1 cellular context compared by ENCODE assay signal in the genomic region with DNA sequence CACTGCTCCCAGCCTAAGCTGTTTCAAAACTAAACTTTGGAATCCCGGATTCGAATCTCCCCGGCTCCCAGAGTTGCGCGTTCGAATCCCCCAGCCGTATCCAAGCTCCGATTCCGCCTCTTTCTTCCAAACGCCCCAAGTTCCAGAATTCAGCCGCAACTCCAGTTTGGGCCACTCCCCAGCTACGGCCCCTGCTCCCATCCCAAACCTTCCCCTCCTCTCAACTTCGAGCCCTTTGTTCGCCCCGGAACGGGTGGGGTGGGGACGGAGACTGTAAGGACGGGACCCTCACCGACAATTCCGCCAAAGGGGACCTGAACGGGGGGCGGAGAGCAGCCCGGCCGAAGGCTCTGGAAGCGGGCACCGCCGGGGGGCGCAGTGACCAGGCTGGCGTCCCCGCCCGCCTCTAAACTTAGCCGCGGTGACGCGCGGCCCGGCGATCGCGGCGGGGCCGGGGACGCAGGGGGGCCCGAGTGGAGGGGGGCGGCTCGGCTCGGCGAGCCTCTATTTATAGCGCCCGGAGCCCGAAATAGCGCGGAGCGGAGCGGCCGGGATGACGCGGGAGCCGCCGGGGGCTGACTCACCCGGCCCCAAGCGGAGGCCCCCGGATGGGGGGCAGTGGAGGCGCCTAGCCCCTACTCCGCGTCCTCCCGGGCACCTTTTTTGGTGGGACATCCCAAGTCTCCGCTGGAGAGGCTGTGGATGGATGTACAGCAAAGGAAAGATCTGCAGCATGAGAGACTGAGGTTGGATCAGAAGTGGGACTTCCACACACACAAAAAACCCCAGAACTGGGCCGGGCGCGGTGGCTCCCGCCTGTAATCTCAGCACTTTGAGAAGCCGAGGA.
TF ChIP-seq lines count a peak whose summit lies in the region.

No MANE protein-coding gene starts in this region.

TF ChIP-seq in A549, 52 proteins besides CTCF, POLR2A, EP300 and RAD21 (continued from another document):
- TF ChIP-seq, protein P1, sequence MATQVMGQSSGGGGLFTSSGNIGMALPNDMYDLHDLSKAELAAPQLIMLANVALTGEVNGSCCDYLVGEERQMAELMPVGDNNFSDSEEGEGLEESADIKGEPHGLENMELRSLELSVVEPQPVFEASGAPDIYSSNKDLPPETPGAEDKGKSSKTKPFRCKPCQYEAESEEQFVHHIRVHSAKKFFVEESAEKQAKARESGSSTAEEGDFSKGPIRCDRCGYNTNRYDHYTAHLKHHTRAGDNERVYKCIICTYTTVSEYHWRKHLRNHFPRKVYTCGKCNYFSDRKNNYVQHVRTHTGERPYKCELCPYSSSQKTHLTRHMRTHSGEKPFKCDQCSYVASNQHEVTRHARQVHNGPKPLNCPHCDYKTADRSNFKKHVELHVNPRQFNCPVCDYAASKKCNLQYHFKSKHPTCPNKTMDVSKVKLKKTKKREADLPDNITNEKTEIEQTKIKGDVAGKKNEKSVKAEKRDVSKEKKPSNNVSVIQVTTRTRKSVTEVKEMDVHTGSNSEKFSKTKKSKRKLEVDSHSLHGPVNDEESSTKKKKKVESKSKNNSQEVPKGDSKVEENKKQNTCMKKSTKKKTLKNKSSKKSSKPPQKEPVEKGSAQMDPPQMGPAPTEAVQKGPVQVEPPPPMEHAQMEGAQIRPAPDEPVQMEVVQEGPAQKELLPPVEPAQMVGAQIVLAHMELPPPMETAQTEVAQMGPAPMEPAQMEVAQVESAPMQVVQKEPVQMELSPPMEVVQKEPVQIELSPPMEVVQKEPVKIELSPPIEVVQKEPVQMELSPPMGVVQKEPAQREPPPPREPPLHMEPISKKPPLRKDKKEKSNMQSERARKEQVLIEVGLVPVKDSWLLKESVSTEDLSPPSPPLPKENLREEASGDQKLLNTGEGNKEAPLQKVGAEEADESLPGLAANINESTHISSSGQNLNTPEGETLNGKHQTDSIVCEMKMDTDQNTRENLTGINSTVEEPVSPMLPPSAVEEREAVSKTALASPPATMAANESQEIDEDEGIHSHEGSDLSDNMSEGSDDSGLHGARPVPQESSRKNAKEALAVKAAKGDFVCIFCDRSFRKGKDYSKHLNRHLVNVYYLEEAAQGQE (IDR thresholded peaks at IDR 0.05), result no peak
- 0 out of 2 replicates have a peak, but pooled peaks have one; percentile 30 for TF ChIP-seq TFCP2L1 (CRISPR knock-in tag; IDR thresholded peaks at IDR 0.05)
- no peak for TF ChIP-seq RARB (CRISPR knock-in tag; IDR thresholded peaks at IDR 0.05)
- TF ChIP-seq SMC3 (IDR thresholded peaks at IDR 0.05), result peak; percentile 38; the same call in 1 of the 3 replicates
- TF ChIP-seq NPAS2 (CRISPR knock-in tag; IDR thresholded peaks at IDR 0.05; ENCODE audit: borderline replicate concordance), result no peak
- TF ChIP-seq KDM5A (IDR thresholded peaks at IDR 0.05), result no peak
- TF ChIP-seq ESRRA (IDR thresholded peaks at IDR 0.05; ENCODE audit: borderline replicate concordance, low read length), result no peak
- TF ChIP-seq EHF (CRISPR knock-in tag; IDR thresholded peaks at IDR 0.05), result no peak
- TF ChIP-seq KDM1A (IDR thresholded peaks at IDR 0.05; ENCODE audit: low read depth), result peak; percentile 99
- TF ChIP-seq, protein P2, sequence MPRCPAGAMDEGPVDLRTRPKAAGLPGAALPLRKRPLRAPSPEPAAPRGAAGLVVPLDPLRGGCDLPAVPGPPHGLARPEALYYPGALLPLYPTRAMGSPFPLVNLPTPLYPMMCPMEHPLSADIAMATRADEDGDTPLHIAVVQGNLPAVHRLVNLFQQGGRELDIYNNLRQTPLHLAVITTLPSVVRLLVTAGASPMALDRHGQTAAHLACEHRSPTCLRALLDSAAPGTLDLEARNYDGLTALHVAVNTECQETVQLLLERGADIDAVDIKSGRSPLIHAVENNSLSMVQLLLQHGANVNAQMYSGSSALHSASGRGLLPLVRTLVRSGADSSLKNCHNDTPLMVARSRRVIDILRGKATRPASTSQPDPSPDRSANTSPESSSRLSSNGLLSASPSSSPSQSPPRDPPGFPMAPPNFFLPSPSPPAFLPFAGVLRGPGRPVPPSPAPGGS (IDR thresholded peaks at IDR 0.05), result no peak
- TF ChIP-seq, protein P3, sequence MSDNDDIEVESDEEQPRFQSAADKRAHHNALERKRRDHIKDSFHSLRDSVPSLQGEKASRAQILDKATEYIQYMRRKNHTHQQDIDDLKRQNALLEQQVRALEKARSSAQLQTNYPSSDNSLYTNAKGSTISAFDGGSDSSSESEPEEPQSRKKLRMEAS (IDR thresholded peaks at IDR 0.05), result peak; percentile 41; the same call in 1 of the 2 replicates
- no peak for TF ChIP-seq CHD2 (IDR thresholded peaks at IDR 0.05; ENCODE audit: low read length, partially characterized antibody)
- no peak for TF ChIP-seq ZNF302 (CRISPR knock-in tag; IDR thresholded peaks at IDR 0.05)
- TF ChIP-seq ZFP36 (IDR thresholded peaks at IDR 0.05; ENCODE audit: borderline replicate concordance, partially characterized antibody), result no peak
- TF ChIP-seq MYC (IDR thresholded peaks at IDR 0.05; ENCODE audit: borderline replicate concordance, low read length), result no peak
- peak in 1 of 2 experiments; percentile 33; a peak in 3 of 5 replicates for TF ChIP-seq JUN (IDR thresholded peaks at IDR 0.05)
- no peak for TF ChIP-seq TP53 (CRISPR knock-in tag; IDR thresholded peaks at IDR 0.05)
- TF ChIP-seq BHLHE40 (IDR thresholded peaks at IDR 0.05; ENCODE audit: low read depth, low read length), result no peak
- no peak for TF ChIP-seq SREBF2 (IDR thresholded peaks at IDR 0.05)
- TF ChIP-seq, protein P4, sequence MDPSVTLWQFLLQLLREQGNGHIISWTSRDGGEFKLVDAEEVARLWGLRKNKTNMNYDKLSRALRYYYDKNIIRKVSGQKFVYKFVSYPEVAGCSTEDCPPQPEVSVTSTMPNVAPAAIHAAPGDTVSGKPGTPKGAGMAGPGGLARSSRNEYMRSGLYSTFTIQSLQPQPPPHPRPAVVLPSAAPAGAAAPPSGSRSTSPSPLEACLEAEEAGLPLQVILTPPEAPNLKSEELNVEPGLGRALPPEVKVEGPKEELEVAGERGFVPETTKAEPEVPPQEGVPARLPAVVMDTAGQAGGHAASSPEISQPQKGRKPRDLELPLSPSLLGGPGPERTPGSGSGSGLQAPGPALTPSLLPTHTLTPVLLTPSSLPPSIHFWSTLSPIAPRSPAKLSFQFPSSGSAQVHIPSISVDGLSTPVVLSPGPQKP (IDR thresholded peaks at IDR 0.05; ENCODE audit: low read depth, low read length), result no peak
- no peak for TF ChIP-seq FOSL2 (IDR thresholded peaks at IDR 0.05)
- peak; percentile 79 for TF ChIP-seq FOSL2 (CRISPR knock-in tag; IDR thresholded peaks at IDR 0.05)
- TF ChIP-seq RFX5 (IDR thresholded peaks at IDR 0.05), result no peak
- TF ChIP-seq EHMT2 (IDR thresholded peaks at IDR 0.05; ENCODE audit: low read depth), result no peak
- TF ChIP-seq HOXB13 (CRISPR knock-in tag; IDR thresholded peaks at IDR 0.05; ENCODE audit: low read depth), result no peak
- TF ChIP-seq RCOR1 (IDR thresholded peaks at IDR 0.05; ENCODE audit: low read depth, low read length), result peak; percentile 93
- no peak for TF ChIP-seq HOXB5 (CRISPR knock-in tag; IDR thresholded peaks at IDR 0.05)
- no peak for TF ChIP-seq ZC3H11A (IDR thresholded peaks at IDR 0.05)
TF ChIP-seq in A549: peak in this region for 8.
